ENCODE assay signal across 10 cellular contexts in the genomic region with DNA sequence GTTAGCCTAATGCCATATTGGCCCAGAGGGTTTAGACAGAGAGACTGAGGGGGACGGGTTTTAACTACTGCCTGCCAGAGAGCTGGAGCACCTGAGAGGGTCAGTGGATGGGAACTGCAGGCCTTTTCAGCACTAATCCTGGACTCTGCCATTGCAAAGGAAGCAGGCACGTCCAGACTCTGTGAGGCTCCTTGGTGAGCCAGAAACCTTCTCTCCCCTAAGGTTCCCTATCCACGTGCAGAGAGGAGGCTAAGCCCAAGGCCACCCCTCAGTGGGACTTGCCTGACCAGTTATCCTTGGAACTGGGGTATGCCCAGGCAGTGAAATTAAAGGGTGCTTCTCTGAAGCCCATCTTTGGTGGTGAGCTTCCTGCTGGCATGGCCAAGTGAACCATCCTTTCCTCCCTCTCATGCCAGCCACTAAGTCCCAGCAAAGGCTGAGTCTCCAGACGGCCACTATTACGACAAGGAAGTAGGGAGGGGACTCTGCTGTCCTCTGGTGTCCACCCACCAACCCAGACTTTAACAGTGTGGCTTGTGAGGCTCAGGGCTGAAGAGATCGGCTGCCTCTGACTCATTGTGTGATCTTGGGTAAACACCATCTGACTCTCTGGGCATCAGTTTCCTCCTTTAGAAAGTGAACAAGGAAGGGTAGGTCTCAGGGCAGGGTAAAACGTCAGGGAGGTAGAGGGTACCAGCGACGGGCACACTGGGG. TPM values are rescaled to one million over a fixed set of nuclear protein-coding genes. Genes with fewer than 3 reads are reported as not detected.
DNase-seq lines count a peak whose midpoint lies in the region; ATAC-seq, FAIRE-seq and TF ChIP-seq lines count a peak whose summit lies in the region.
"Had no signal": no experiment of that assay in that cellular context is flagged by ENCODE, and none has a peak within 500 bp of the region (broad histone marks: within the 10 kb centered on the region; RNA-seq: fewer than 3 reads in every experiment).

No MANE protein-coding gene starts in this region.

- H3K4me3 ChIP-seq in kidney (ENCODE audit: low read length in 2 of 2), result no peak overlapping the region
- H3K4me3 ChIP-seq in transverse colon, result no peak overlapping the region

- no peak for FAIRE-seq in kidney (lab: Jason Lieb, UNC)

- peak overlapping the region in 1 of 2 donors; percentile 48 for H3K9ac ChIP-seq in kidney (ENCODE audit: low read length in 2 of 2)
- H3K9ac ChIP-seq: KMS-11 had no signal

- H3K9me3 ChIP-seq in kidney (ENCODE audit: control insufficient read depth in 1 of 2, low read length in 2 of 2) (no peaks in the 10 kb centered on the region), transverse colon (no peaks in the 10 kb centered on the region)

- H3K36me3 ChIP-seq in kidney (ENCODE audit: control insufficient read depth in 1 of 2, insufficient read depth in 2 of 2, low read length in 2 of 2) (no peaks in the 10 kb centered on the region), transverse colon (no peaks in the 10 kb centered on the region)

- TF ChIP-seq POLR2A in transverse colon (IDR thresholded peaks at IDR 0.05), result peak; percentile 48

- WGBS in transverse colon (ENCODE audit: low coverage in 1 of 2), 2 donors, result 51 to 71% methylated on average over 3 to 9 of the region's 9 CpGs

- in situ Hi-C loops in transverse colon (cut with MboI; ENCODE audit: low pct_ligation_motif_present in 1 of 4, low pct_unique_long_range_greater_than_20kb in 1 of 4, low sequenced_read_pairs in 3 of 4), result no loop called here

- DNase-seq in SHP77 (lab: John Stamatoyannopoulos, UW) (peak; percentile 21 to 36), SHP77 treated with DMSO at 0.1 percent for 48 hours (lab: John Stamatoyannopoulos, UW) (no peak), amniotic epithelial cell (ENCODE audit: low read depth) (peak; percentile 60), kidney (peak; percentile 39), transverse colon (peak; percentile 52), T-helper 1 cell (no peak)
- DNase-seq: activated CD4-positive, alpha-beta memory T cell treated with anti-CD3 and anti-CD28 coated beads, Interleukin-2, amount 10 ng/mL, durations not matched to agents 7 days and 5 days had no signal

- intact Hi-C loops in kidney (cut with DNase I), result no loop called here
- intact Hi-C loops in transverse colon (cut with DNase I; ENCODE audit: low total_unique reads), result no loop called here

- TF ChIP-seq CTCF in kidney (IDR thresholded peaks at IDR 0.05; ENCODE audit: borderline replicate concordance, extremely low read depth, insufficient read depth), result no peak
- no peak for TF ChIP-seq CTCF in transverse colon (IDR thresholded peaks at IDR 0.05)

- peaks cover 30% of the 10 kb centered on the region for H3K27me3 ChIP-seq in transverse colon

- H3K27ac ChIP-seq in kidney (ENCODE audit: low read depth in 2 of 2, low read length in 2 of 2) (peak overlapping the region in 1 of 2 donors; percentile 29), transverse colon (peak overlapping the region; percentile 38 to 73 (median 55))
- H3K27ac ChIP-seq: KMS-11 had no signal

- no peak for TF ChIP-seq EP300 in transverse colon (IDR thresholded peaks at IDR 0.05; ENCODE audit: low read depth)

- ATAC-seq in GM21619 (IDR thresholded peaks at IDR 0.05; ENCODE audit: unreplicated experiment) (no peak), HG03565 (IDR thresholded peaks at IDR 0.05; ENCODE audit: unreplicated experiment) (no peak)

- H3K4me1 ChIP-seq in kidney (ENCODE audit: control insufficient read depth in 1 of 2, insufficient read depth in 1 of 2, low read depth in 1 of 2, low read length in 2 of 2) (peaks cover 3 to 7% of the 10 kb centered on the region in 2 donors), transverse colon (peaks cover 8 to 36% (median 29%) of the 10 kb centered on the region in 4 donors)

RNA-seq across cellular contexts. Expression of a gene that starts 3.9 kb away (rescaled TPM):
- total RNA-seq in kidney (9.6 TPM), transverse colon (100 to 1,000 TPM in 2 of 4 donors, 10 to 100 TPM in 2; 59.7 to 889 (median 182) TPM)
- 4.6 TPM for polyA plus RNA-seq in kidney (ENCODE audit: insufficient read depth, low read depth, low replicate concordance)
- total RNA-seq: activated CD4-positive, alpha-beta memory T cell treated with anti-CD3 and anti-CD28 coated beads, Interleukin-2, amount 10 ng/mL, durations not matched to agents 7 days and 5 days had no signal

Comparison
In these comparisons a context has a peak if more than half of its experiments do, and no peak if none do; other contexts are left out.
1. DNase-seq: peak in SHP77 (2 of 2), amniotic epithelial cell (single experiment), kidney (single experiment) and transverse colon (single experiment); none in SHP77 treated with DMSO at 0.1 percent for 48 hours (single experiment) and T-helper 1 cell (0 of 5).